In the genomic region with DNA sequence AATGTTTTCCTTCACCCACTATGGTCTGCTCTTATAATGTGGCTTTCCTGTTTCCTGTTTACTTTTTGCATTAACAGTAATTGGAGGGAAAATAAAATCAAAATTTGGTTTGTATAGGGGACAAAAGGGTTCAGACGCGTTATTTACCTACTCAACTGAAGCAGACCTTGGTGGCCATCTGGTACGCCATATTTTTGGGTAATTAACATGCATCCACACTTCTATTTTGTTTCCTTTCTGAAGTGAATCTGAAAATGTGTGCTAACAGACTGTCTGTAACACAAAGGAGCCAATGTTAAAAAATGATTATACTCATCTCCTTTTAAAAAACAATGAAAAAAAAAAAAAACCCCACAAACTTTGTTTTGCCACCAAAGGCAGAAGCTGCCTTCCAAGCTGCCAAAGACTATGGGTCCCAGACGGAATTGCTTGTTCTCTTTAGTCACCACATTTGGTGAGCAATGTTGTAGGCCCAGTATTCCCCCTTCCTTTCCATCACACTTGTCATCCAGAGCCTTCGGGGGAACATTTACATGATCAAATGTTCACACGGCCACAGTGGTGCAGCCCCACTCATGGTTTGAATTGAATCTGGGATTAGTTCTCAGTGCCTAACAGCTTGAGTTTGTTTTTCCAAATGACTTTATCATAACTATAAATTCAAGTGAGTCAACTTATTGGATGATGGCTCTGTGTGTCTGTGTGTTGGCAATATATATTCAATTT, we compare ENCODE assay signal across 34 cellular contexts.
DNase-seq lines count a peak whose midpoint lies in the region; ATAC-seq, FAIRE-seq and TF ChIP-seq lines count a peak whose summit lies in the region.
"Had no signal": no experiment of that assay in that cellular context is flagged by ENCODE, and none has a peak within 500 bp of the region (broad histone marks: within the 10 kb centered on the region; RNA-seq: fewer than 3 reads in every experiment).

No MANE protein-coding gene starts in this region.

- no peaks in the 10 kb centered on the region for H3K27me3 Mint-ChIP-seq in endodermal cell (ENCODE audit: insufficient read depth)
- H3K27me3 Mint-ChIP-seq: IgD-negative memory B cell had no signal

- H3K79me1 ChIP-seq in mesenchymal stem cell (replicated peaks; ENCODE audit: low read length, poor library complexity, severe bottlenecking), result no peaks in the 10 kb centered on the region

- H3K4me1 ChIP-seq in BLaER1, result peaks cover 6% of the 10 kb centered on the region
- H3K4me1 ChIP-seq in mesenchymal stem cell (ENCODE audit: control insufficient read depth, insufficient read depth, low read depth, low read length), result peaks cover 1% of the 10 kb centered on the region
- H3K4me1 ChIP-seq in upper lobe of left lung, result peaks cover 0 to 5% (median 2%) of the 10 kb centered on the region in 4 donors
- H3K4me1 ChIP-seq in endodermal cell (ENCODE audit: control insufficient read depth, insufficient read depth, low read length), result no peaks in the 10 kb centered on the region
- H3K4me1 ChIP-seq: heart left ventricle, Peyer's patch, right lobe of liver had no signal

- H3K9ac ChIP-seq in BLaER1, result no peak overlapping the region
- no peak overlapping the region for H3K9ac ChIP-seq in mesenchymal stem cell (ENCODE audit: low read length)
- no peak overlapping the region for H3K9ac ChIP-seq in endodermal cell (ENCODE audit: extremely low read depth, low read length, poor library complexity, severe bottlenecking)

- H3K4me2 ChIP-seq in BLaER1, result peak overlapping the region; percentile 25; the same call in 1 of the 2 replicates
- no peak overlapping the region for H3K4me2 ChIP-seq in mesenchymal stem cell (ENCODE audit: low read length, poor library complexity, severe bottlenecking)

- H3K14ac ChIP-seq in mesenchymal stem cell (ENCODE audit: low read length in 2 of 2), result no peak overlapping the region

- no peak overlapping the region for H3K4me3 Mint-ChIP-seq in endodermal cell
- H3K4me3 Mint-ChIP-seq: activated T-helper 1 cell treated with anti-CD3 and anti-CD28 coated beads, Interleukin-12 subunit alpha, Interleukin-12 subunit beta, Interleukin-2, Interleukin-4 antibody, amounts not matched to agents 30 ng/mL and 10 ng/mL and 1 ng/mL, durations not matched to agents 14 hours and 24 hours and 36 hours; IgD-negative memory B cell; neural crest cell had no signal

- no peak for TF ChIP-seq CTCF in upper lobe of left lung (IDR thresholded peaks at IDR 0.05)
- no peak for TF ChIP-seq CTCF in endodermal cell (conservative IDR thresholded peaks at IDR 0.05)

- H3K4me3 ChIP-seq in BLaER1, result no peak overlapping the region
- no peak overlapping the region for H3K4me3 ChIP-seq in mesenchymal stem cell (ENCODE audit: insufficient read depth in 1 of 2, low read depth in 1 of 2, low read length in 2 of 2)
- H3K4me3 ChIP-seq in upper lobe of left lung, result no peak overlapping the region
- H3K4me3 ChIP-seq in endodermal cell (ENCODE audit: low read length), result no peak overlapping the region
- H3K4me3 ChIP-seq: heart left ventricle, lung, mucosa of descending colon, Peyer's patch, right lobe of liver had no signal

- peak overlapping the region; percentile 27 for H4K91ac ChIP-seq in mesenchymal stem cell (ENCODE audit: low read length)

- H3K36me3 ChIP-seq in BLaER1 (no peaks in the 10 kb centered on the region), mesenchymal stem cell (ENCODE audit: control insufficient read depth in 1 of 2, insufficient read depth in 2 of 2, low read depth in 1 of 2, low read length in 2 of 2) (no peaks in the 10 kb centered on the region), upper lobe of left lung (no peaks in the 10 kb centered on the region), endodermal cell (ENCODE audit: control insufficient read depth, insufficient read depth, low read length) (no peaks in the 10 kb centered on the region)
- H3K36me3 ChIP-seq: heart left ventricle, Peyer's patch, right lobe of liver, WERI-Rb-1 had no signal

- peak; percentile 74 for DNase-seq in G401 (ENCODE audit: low spot score)
- peak; percentile 38 for DNase-seq in NCI-H446 treated with DMSO at 0.1 percent for 48 hours (lab: John Stamatoyannopoulos, UW)
- no peak for DNase-seq in mesenchymal stem cell
- DNase-seq in upper lobe of left lung, result no peak
- no peak for DNase-seq in HTR-8/SVneo (ENCODE audit: insufficient read length, low spot score)
- DNase-seq in endodermal cell, result no peak
- DNase-seq: activated CD4-positive, alpha-beta T cell treated with anti-CD3 and anti-CD28 coated beads, Interleukin-2, amount 10 ng/mL, durations not matched to agents 24 days and 14 days; activated naive CD4-positive, alpha-beta T cell treated with anti-CD3 and anti-CD28 coated beads, Interleukin-2, amount 50 U/mL, for 16 hours; amygdala; Calu3; cortex of kidney; EL; heart left ventricle; mucosa of descending colon; NCI-H1092 treated with DMSO at 0.1 percent for 48 hours; NCI-H2081 treated with DMSO at 0.1 percent for 48 hours; NCI-H510A; Peyer's patch; right lobe of liver; SHP77 treated with DMSO at 0.1 percent for 48 hours; stimulated activated CD4-positive, alpha-beta T cell treated with anti-CD3 and anti-CD28 coated beads, Interleukin-2, amount 100 ng/mL, for 48 hours; T1000; trophoblast cell; WERI-Rb-1 had no signal

- TF ChIP-seq POLR2A in upper lobe of left lung (IDR thresholded peaks at IDR 0.05), result no peak

- in situ Hi-C loops in G401 (cut with HindIII; ENCODE audit: low sequenced_read_pairs), result no loop called here

- H3K4me1 Mint-ChIP-seq in endodermal cell, result peaks cover 4% of the 10 kb centered on the region
- H3K4me1 Mint-ChIP-seq: neural crest cell had no signal

- no peak overlapping the region for H3K27ac Mint-ChIP-seq in endodermal cell
- H3K27ac Mint-ChIP-seq: activated CD4-positive, alpha-beta T cell treated with anti-CD3 and anti-CD28 coated beads, Interleukin-2, amount 10 ng/mL, durations not matched to agents 24 days and 14 days; activated T-helper 1 cell treated with anti-CD3 and anti-CD28 coated beads, Interleukin-12 subunit alpha, Interleukin-12 subunit beta, Interleukin-2, Interleukin-4 antibody, amounts not matched to agents 30 ng/mL and 10 ng/mL and 1 ng/mL, durations not matched to agents 14 hours and 24 hours and 36 hours; IgD-negative memory B cell had no signal

- no peak for TF ChIP-seq EP300 in upper lobe of left lung (IDR thresholded peaks at IDR 0.05)

- H2BK15ac ChIP-seq in mesenchymal stem cell (ENCODE audit: low read depth, poor library complexity, severe bottlenecking), result no peak overlapping the region

- no peak overlapping the region for H2AK5ac ChIP-seq in mesenchymal stem cell (ENCODE audit: low read length, severe bottlenecking)

- H4K8ac ChIP-seq in mesenchymal stem cell (ENCODE audit: low read length), result peak overlapping the region; percentile 37

- peaks cover 3% of the 10 kb centered on the region for H3K9me3 Mint-ChIP-seq in endodermal cell
- H3K9me3 Mint-ChIP-seq: activated T-helper 1 cell treated with anti-CD3 and anti-CD28 coated beads, Interleukin-12 subunit alpha, Interleukin-12 subunit beta, Interleukin-2, Interleukin-4 antibody, amounts not matched to agents 30 ng/mL and 10 ng/mL and 1 ng/mL, durations not matched to agents 14 hours and 24 hours and 36 hours had no signal

- H3K27me3 ChIP-seq in BLaER1 (no peaks in the 10 kb centered on the region), mesenchymal stem cell (ENCODE audit: control insufficient read depth in 1 of 2, insufficient read depth in 1 of 2, low read length in 2 of 2) (no peaks in the 10 kb centered on the region), upper lobe of left lung (no peaks in the 10 kb centered on the region), endodermal cell (ENCODE audit: control insufficient read depth, insufficient read depth, low read length, poor library complexity, severe bottlenecking) (no peaks in the 10 kb centered on the region)
- H3K27me3 ChIP-seq: heart left ventricle, Peyer's patch, right lobe of liver had no signal

- no peak overlapping the region for H2BK120ac ChIP-seq in mesenchymal stem cell (ENCODE audit: low read depth, low read length)

- no peak overlapping the region for H3K4ac ChIP-seq in mesenchymal stem cell (ENCODE audit: low read depth in 1 of 2, low read length in 2 of 2)

- no peak for FAIRE-seq in HTR-8/SVneo (lab: Jason Lieb, UNC)
- FAIRE-seq: bronchial epithelial cell, GM12891, H1 had no signal

- no peaks in the 10 kb centered on the region; the same call in 1 of the 2 replicates for H3K9me3 ChIP-seq in BLaER1
- no peaks in the 10 kb centered on the region for H3K9me3 ChIP-seq in mesenchymal stem cell (ENCODE audit: control insufficient read depth, low read length)
- H3K9me3 ChIP-seq in upper lobe of left lung, result no peaks in the 10 kb centered on the region
- H3K9me3 ChIP-seq in endodermal cell (ENCODE audit: control insufficient read depth, low read length), result no peaks in the 10 kb centered on the region
- H3K9me3 ChIP-seq: heart left ventricle, mucosa of descending colon, Peyer's patch, right lobe of liver had no signal

- H2BK12ac ChIP-seq in mesenchymal stem cell (ENCODE audit: low read length in 2 of 2), result peak overlapping the region in 1 of 2 experiments; percentile 77

- no peak for ATAC-seq in upper lobe of left lung (ENCODE audit: low FRiP score in 2 of 2)
- ATAC-seq in GM19351 (IDR thresholded peaks at IDR 0.05; ENCODE audit: unreplicated experiment), result no peak
- ATAC-seq: esophagus mucosa, heart left ventricle, mucosa of descending colon, right lobe of liver had no signal

- 92% methylated on average over 5 of the region's 6 CpGs for WGBS in mesenchymal stem cell
- WGBS in upper lobe of left lung, 2 donors, result 83 to 93% methylated on average over 6 of the region's 6 CpGs
- WGBS in endodermal cell (ENCODE audit: insufficient coverage in 1 of 2, insufficient read length in 1 of 2), 2 experiments, result 86 to 96% methylated on average over 1 to 6 of the region's 6 CpGs

- no peaks in the 10 kb centered on the region for H4K20me1 ChIP-seq in BLaER1

- H2AFZ ChIP-seq in mesenchymal stem cell (ENCODE audit: low read depth, low read length), result no peak overlapping the region

- H2BK5ac ChIP-seq in mesenchymal stem cell (ENCODE audit: low read depth, low read length, poor library complexity, severe bottlenecking), result peak overlapping the region; percentile 25

- H3K27ac ChIP-seq in BLaER1 (no peak overlapping the region), mesenchymal stem cell (ENCODE audit: low read length, poor library complexity, severe bottlenecking) (no peak overlapping the region), upper lobe of left lung (no peak overlapping the region), endodermal cell (ENCODE audit: low read depth, low read length) (no peak overlapping the region)
- H3K27ac ChIP-seq: heart left ventricle, Peyer's patch, right lobe of liver, WERI-Rb-1 had no signal

- H3K18ac ChIP-seq in mesenchymal stem cell (ENCODE audit: low read depth in 1 of 2, low read length in 2 of 2), result peak overlapping the region; percentile 54 to 73

- H3K23ac ChIP-seq in mesenchymal stem cell (ENCODE audit: low read length in 2 of 2), result no peak overlapping the region

- H3K36me3 Mint-ChIP-seq in endodermal cell (ENCODE audit: low read depth), result no peaks in the 10 kb centered on the region
- H3K36me3 Mint-ChIP-seq: IgD-negative memory B cell had no signal

Comparison
In these comparisons a context has a peak if more than half of its experiments do, and no peak if none do; other contexts are left out.
1. DNase-seq: peak in G401 (single experiment) and NCI-H446 treated with DMSO at 0.1 percent for 48 hours (single experiment); none in mesenchymal stem cell (single experiment), upper lobe of left lung (0 of 2), HTR-8/SVneo (single experiment) and endodermal cell (single experiment).